9 cellular contexts compared by ENCODE assay signal in the genomic region with DNA sequence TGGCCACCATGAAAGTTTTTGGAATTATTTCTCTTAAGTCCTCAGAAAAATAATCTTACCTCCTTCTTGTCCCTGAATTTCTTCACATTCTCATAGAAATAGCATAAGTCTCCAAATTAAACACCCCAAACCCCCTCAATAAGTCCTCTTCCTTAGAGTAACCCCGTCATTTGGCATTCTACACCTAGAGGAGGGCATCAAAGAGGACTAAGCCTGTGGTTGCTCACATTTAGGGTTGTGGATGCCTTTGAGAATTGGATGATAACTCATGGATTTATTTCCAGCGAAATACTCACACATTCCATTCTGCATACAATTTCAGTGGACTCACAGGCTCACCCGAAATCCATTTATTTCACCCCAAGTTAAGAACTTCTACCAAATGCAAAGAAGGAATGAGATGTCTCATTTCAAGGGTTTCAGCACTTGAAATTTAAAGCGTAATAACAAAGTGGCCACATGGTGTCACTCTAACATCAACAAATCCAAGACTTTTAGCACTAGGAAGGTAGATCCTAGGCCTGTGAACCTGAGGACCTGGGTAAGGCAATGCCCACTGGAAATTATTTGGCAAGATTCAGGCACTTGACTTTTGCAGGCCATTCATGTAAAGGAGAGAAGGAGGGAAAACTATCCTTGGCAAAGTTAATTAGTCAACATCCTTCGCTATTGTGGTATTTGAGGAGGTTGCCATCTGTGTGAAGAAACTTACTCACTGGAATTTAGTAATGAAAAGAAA. TPM values are rescaled to one million over a fixed set of nuclear protein-coding genes. Genes with fewer than 3 reads are reported as not detected.
DNase-seq lines count a peak whose midpoint lies in the region; ATAC-seq and TF ChIP-seq lines count a peak whose summit lies in the region.
"Had no signal": no experiment of that assay in that cellular context is flagged by ENCODE, and none has a peak within 500 bp of the region (broad histone marks: within the 10 kb centered on the region; RNA-seq: fewer than 3 reads in every experiment).

No MANE protein-coding gene starts in this region.

- CTCF ChIA-PET in A673 (lab: Charles Lee), result no interaction called here
- CTCF ChIA-PET in activated CD8-positive, alpha-beta T cell treated with anti-CD3 and anti-CD28 coated beads for 36 hours (lab: Charles Lee), result interaction anchor here (0.7 to 2.2 kb wide), 7 partner anchors 15 to 1346 kb away, joined by 3 to 21 read pairs (median 4); no protein-coding TSS in a partner anchor

- intact Hi-C loops in A673 (cut with micrococcal nuclease; ENCODE audit: unreplicated experiment), result loop anchor here (1.0 to 10.0 kb wide), 5 partner anchors 89 to 1381 kb away; no protein-coding TSS in a partner anchor
- intact Hi-C loops in activated CD8-positive, alpha-beta T cell treated with anti-CD3 and anti-CD28 coated beads for 36 hours (cut with micrococcal nuclease), result loop anchor here (5.0 kb wide), 1 partner anchor 779 kb away; no protein-coding TSS in a partner anchor

- no peak overlapping the region for H3K27ac Mint-ChIP-seq in activated CD8-positive, alpha-beta T cell treated with anti-CD3 and anti-CD28 coated beads for 36 hours
- H3K27ac Mint-ChIP-seq: natural killer cell treated with Interleukin-12 subunit alpha and Interleukin-12 subunit beta and Interleukin-15 and Interleukin-18, amount 100 ng/mL, for 72 hours had no signal

- peaks cover 22% of the 10 kb centered on the region for H3K27me3 ChIP-seq in A673 (replicated peaks; ENCODE audit: insufficient read depth, low read depth, low read length, poor library complexity)

- no peaks in the 10 kb centered on the region for H3K9me3 ChIP-seq in A673 (ENCODE audit: low read depth, low read length, poor library complexity, severe bottlenecking)

- no peak overlapping the region for H3K4me3 ChIP-seq in A673 (ENCODE audit: low read depth, low read length, poor library complexity, severe bottlenecking)

- no peaks in the 10 kb centered on the region for H3K27me3 Mint-ChIP-seq in activated CD8-positive, alpha-beta T cell treated with anti-CD3 and anti-CD28 coated beads for 36 hours

- peak; percentile 71 for TF ChIP-seq CTCF in A673 (conservative IDR thresholded peaks at IDR 0.05; ENCODE audit: low read depth, low read length)
- peak; percentile 76 for TF ChIP-seq CTCF in activated CD8-positive, alpha-beta T cell treated with anti-CD3 and anti-CD28 coated beads for 36 hours (IDR thresholded peaks at IDR 0.05)

- no peaks in the 10 kb centered on the region for H3K36me3 Mint-ChIP-seq in activated CD8-positive, alpha-beta T cell treated with anti-CD3 and anti-CD28 coated beads for 36 hours (ENCODE audit: low read depth)
- H3K36me3 Mint-ChIP-seq: natural killer cell treated with Interleukin-12 subunit alpha and Interleukin-12 subunit beta and Interleukin-15 and Interleukin-18, amount 100 ng/mL, for 72 hours had no signal

- ATAC-seq in HG03025 (IDR thresholded peaks at IDR 0.05; ENCODE audit: low FRiP score, unreplicated experiment), result peak; percentile 55
- ATAC-seq in activated CD8-positive, alpha-beta T cell treated with anti-CD3 and anti-CD28 coated beads for 36 hours, result peak; percentile 49

- no TSS peak for BruUV-seq in A673 (replicated peaks; lab: Mats Ljungman, UMichigan)

- POLR2A ChIA-PET in A673 (lab: Charles Lee; ENCODE audit: low non-redundant PET), result no interaction called here
- POLR2A ChIA-PET in activated CD8-positive, alpha-beta T cell treated with anti-CD3 and anti-CD28 coated beads for 36 hours (lab: Charles Lee), result no interaction called here

- H3K36me3 ChIP-seq in A673 (ENCODE audit: insufficient read depth, low read length, poor library complexity, severe bottlenecking), result no peaks in the 10 kb centered on the region

- H3K4me1 Mint-ChIP-seq in activated CD8-positive, alpha-beta T cell treated with anti-CD3 and anti-CD28 coated beads for 36 hours (ENCODE audit: low read depth), result peaks cover 3% of the 10 kb centered on the region

- no peaks in the 10 kb centered on the region for H3K9me3 Mint-ChIP-seq in activated CD8-positive, alpha-beta T cell treated with anti-CD3 and anti-CD28 coated beads for 36 hours
- H3K9me3 Mint-ChIP-seq: natural killer cell treated with Interleukin-12 subunit alpha and Interleukin-12 subunit beta and Interleukin-15 and Interleukin-18, amount 100 ng/mL, for 72 hours had no signal

- no peak overlapping the region for H3K27ac ChIP-seq in A673 (ENCODE audit: low read depth, low read length, poor library complexity, severe bottlenecking)

- H3K4me1 ChIP-seq in A673 (ENCODE audit: insufficient read depth, low read length, poor library complexity, severe bottlenecking), result no peaks in the 10 kb centered on the region

- DNase-seq in A673 (ENCODE audit: low spot score) (peak; percentile 69), GM03348 (ENCODE audit: low spot score) (peak; percentile 69), NCI-H345 treated with DMSO at 0.1 percent for 48 hours (lab: John Stamatoyannopoulos, UW; ENCODE audit: unreplicated experiment) (peak; percentile 23), globus pallidus (ENCODE audit: low spot score) (peak; percentile 54), pons (ENCODE audit: low spot score) (peak; percentile 77), GOT3 (lab: John Stamatoyannopoulos, UW) (no peak)
- peak; percentile 33 for DNase-seq in activated CD8-positive, alpha-beta T cell treated with anti-CD3 and anti-CD28 coated beads for 36 hours

- no peak overlapping the region for H3K4me3 Mint-ChIP-seq in activated CD8-positive, alpha-beta T cell treated with anti-CD3 and anti-CD28 coated beads for 36 hours
- H3K4me3 Mint-ChIP-seq: natural killer cell treated with Interleukin-12 subunit alpha and Interleukin-12 subunit beta and Interleukin-15 and Interleukin-18, amount 100 ng/mL, for 72 hours had no signal

RNA-seq across cellular contexts. Expression of a gene that starts 24.6 kb away (rescaled TPM):
- not detected in 2 replicates for total RNA-seq in A673 (2021)
- not detected for total RNA-seq in activated CD8-positive, alpha-beta T cell treated with anti-CD3 and anti-CD28 coated beads for 36 hours
- total RNA-seq: natural killer cell treated with Interleukin-12 subunit alpha and Interleukin-12 subunit beta and Interleukin-15 and Interleukin-18, amount 100 ng/mL, for 72 hours had no signal

RNA-seq across cellular contexts. Expression of a gene that starts 51.3 kb away (rescaled TPM):
- total RNA-seq in A673 (2021), result not detected in 2 replicates
- total RNA-seq in activated CD8-positive, alpha-beta T cell treated with anti-CD3 and anti-CD28 coated beads for 36 hours, result not detected
- total RNA-seq: natural killer cell treated with Interleukin-12 subunit alpha and Interleukin-12 subunit beta and Interleukin-15 and Interleukin-18, amount 100 ng/mL, for 72 hours had no signal
